In the genomic region with DNA sequence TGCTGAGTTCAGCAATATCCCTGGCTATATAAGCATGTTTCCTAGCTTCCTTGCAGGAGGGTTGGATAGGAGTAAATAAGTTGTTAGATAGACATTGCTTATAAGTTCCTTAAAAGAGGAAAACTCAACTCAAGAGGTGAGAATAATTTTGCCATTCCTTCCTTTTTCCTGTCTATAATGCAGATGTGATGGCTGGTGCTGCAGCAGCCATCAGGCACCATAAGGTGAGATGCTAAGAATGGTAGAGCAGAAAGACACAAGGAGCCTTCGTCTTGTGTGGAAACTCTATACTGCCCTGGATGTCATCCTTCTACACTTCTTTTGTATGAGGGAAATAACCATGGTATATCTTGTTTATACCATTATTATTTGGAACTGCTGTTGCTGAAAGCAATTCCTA, we compare ENCODE assay signal across 26 cellular contexts.
"Had no signal": no experiment of that assay in that cellular context is flagged by ENCODE, and none has a peak within 500 bp of the region (broad histone marks: within the 10 kb centered on the region; RNA-seq: fewer than 3 reads in every experiment).

No MANE protein-coding gene starts in this region.

- DNase-seq: colonic mucosa; cortex of kidney; effector CD8-positive, alpha-beta T cell; effector memory CD8-positive, alpha-beta T cell; endodermal cell; erythroblast; esophagus squamous epithelium; foreskin fibroblast; foreskin melanocyte; gastrocnemius medialis; glutamatergic neuron; head of caudate nucleus; heart right ventricle; hippocampal formation; left cardiac atrium; left lung; left ventricle myocardium superior; lower lobe of right lung; mesenchymal stem cell; mucosa of descending colon; naive B cell had no signal

- H3K9me3 ChIP-seq: colonic mucosa, esophagus squamous epithelium, gastrocnemius medialis, left lung, lower lobe of right lung, mucosa of descending colon had no signal

- H3K4me3 ChIP-seq: colonic mucosa, esophagus squamous epithelium, gastrocnemius medialis, heart right ventricle, left lung, lower lobe of right lung, mucosa of descending colon had no signal

- H3K27ac ChIP-seq: colonic mucosa, epithelial cell of prostate, esophagus squamous epithelium, gastrocnemius medialis, heart right ventricle, left lung, lower lobe of right lung had no signal

- H3K36me3 ChIP-seq: colonic mucosa, gastrocnemius medialis, lower lobe of right lung had no signal

- FAIRE-seq: endometrium, islet of Langerhans, keratinocyte had no signal

- H3K4me1 ChIP-seq: colonic mucosa, esophagus squamous epithelium had no signal

- ATAC-seq: effector memory CD8-positive, alpha-beta T cell; esophagus mucosa; gastrocnemius medialis; heart right ventricle; left cardiac atrium; left lung; left ventricle myocardium superior; lower lobe of right lung; mucosa of descending colon had no signal

- H3K27me3 ChIP-seq: colonic mucosa, gastrocnemius medialis, left lung had no signal
